Comparison of ENCODE assay signal across 19 cellular contexts in genomic region chr1:12513176-12513575, GRCh38.
DNase-seq lines count a peak whose midpoint lies in the region; ATAC-seq lines count a peak whose summit lies in the region.
"Had no signal": no experiment of that assay in that cellular context is flagged by ENCODE, and none has a peak within 500 bp of the region (broad histone marks: within the 10 kb centered on the region; RNA-seq: fewer than 3 reads in every experiment).

No MANE protein-coding gene starts in this region.

- no peaks in the 10 kb centered on the region for H3K27me3 ChIP-seq in CD4-positive, alpha-beta memory T cell (ENCODE audit: insufficient read depth, low read length)
- H3K27me3 ChIP-seq: BE2C had no signal

- H3K4me1 ChIP-seq in CD4-positive, alpha-beta memory T cell (ENCODE audit: insufficient read depth, low read length) = peaks cover 28% of the 10 kb centered on the region
- H3K4me1 ChIP-seq: BE2C had no signal

- H3K4me1 Mint-ChIP-seq in T-helper 2 cell treated with Interferon-gamma antibody and Interleukin-4, amounts not matched to agents 5 μg/mL and 100 μg/mL, for 36 hours (ENCODE audit: low read depth) = peaks cover 47% of the 10 kb centered on the region
- peaks cover 32 to 69% (median 53%) of the 10 kb centered on the region in 4 donors for H3K4me1 Mint-ChIP-seq in CD4-positive, alpha-beta memory T cell
- peaks cover 34% of the 10 kb centered on the region for H3K4me1 Mint-ChIP-seq in activated T-helper 17 cell treated with anti-CD3 and anti-CD28 coated beads, Interleukin-2, amount 50 U/mL, for 72 hours
- peaks cover 3% of the 10 kb centered on the region for H3K4me1 Mint-ChIP-seq in memory B cell

- POLR2A ChIA-PET in CD4-positive, alpha-beta memory T cell (lab: Charles Lee; ENCODE audit: partially characterized antibody) = interaction anchor here (1.3 to 5.5 kb wide), 3 partner anchors 36 to 105 kb away, joined by 3 to 74 read pairs (median 60); partner anchors contain the start of gene DHRS3

- H3K9me3 Mint-ChIP-seq in T-helper 2 cell treated with Interferon-gamma antibody and Interleukin-4, amounts not matched to agents 5 μg/mL and 100 μg/mL, for 36 hours = peaks cover 4% of the 10 kb centered on the region
- peaks cover 0 to 8% (median under 1%) of the 10 kb centered on the region in 8 donors for H3K9me3 Mint-ChIP-seq in CD4-positive, alpha-beta memory T cell
- H3K9me3 Mint-ChIP-seq in activated T-helper 17 cell treated with anti-CD3 and anti-CD28 coated beads, Interleukin-2, amount 50 U/mL, for 72 hours = no peaks in the 10 kb centered on the region
- no peaks in the 10 kb centered on the region for H3K9me3 Mint-ChIP-seq in memory B cell
- H3K9me3 Mint-ChIP-seq: brain had no signal

- peak overlapping the region; percentile 28 for H3K27ac Mint-ChIP-seq in T-helper 2 cell treated with Interferon-gamma antibody and Interleukin-4, amounts not matched to agents 5 μg/mL and 100 μg/mL, for 36 hours
- H3K27ac Mint-ChIP-seq in CD4-positive, alpha-beta memory T cell = peak overlapping the region in 5 of 7 donors; percentile 2 to 96 (median 11)
- peak overlapping the region; percentile 11 for H3K27ac Mint-ChIP-seq in activated T-helper 17 cell treated with anti-CD3 and anti-CD28 coated beads, Interleukin-2, amount 50 U/mL, for 72 hours
- peak overlapping the region; percentile 1 for H3K27ac Mint-ChIP-seq in memory B cell

- CTCF ChIA-PET in CD4-positive, alpha-beta memory T cell (lab: Charles Lee; ENCODE audit: partially characterized antibody) = no interaction called here

- H3K27me3 Mint-ChIP-seq in T-helper 2 cell treated with Interferon-gamma antibody and Interleukin-4, amounts not matched to agents 5 μg/mL and 100 μg/mL, for 36 hours (ENCODE audit: low read depth) = no peaks in the 10 kb centered on the region
- H3K27me3 Mint-ChIP-seq in CD4-positive, alpha-beta memory T cell = no peaks in the 10 kb centered on the region
- no peaks in the 10 kb centered on the region for H3K27me3 Mint-ChIP-seq in activated T-helper 17 cell treated with anti-CD3 and anti-CD28 coated beads, Interleukin-2, amount 50 U/mL, for 72 hours
- no peaks in the 10 kb centered on the region for H3K27me3 Mint-ChIP-seq in memory B cell
- H3K27me3 Mint-ChIP-seq: brain had no signal

- H3K36me3 ChIP-seq in CD4-positive, alpha-beta memory T cell (ENCODE audit: insufficient read depth, low read length) = no peaks in the 10 kb centered on the region
- H3K36me3 ChIP-seq: BE2C had no signal

- H3K36me3 Mint-ChIP-seq in T-helper 2 cell treated with Interferon-gamma antibody and Interleukin-4, amounts not matched to agents 5 μg/mL and 100 μg/mL, for 36 hours (ENCODE audit: low read depth) = peaks cover 41% of the 10 kb centered on the region
- peaks cover 38 to 46% of the 10 kb centered on the region in 2 donors for H3K36me3 Mint-ChIP-seq in CD4-positive, alpha-beta memory T cell
- peaks cover 29% of the 10 kb centered on the region for H3K36me3 Mint-ChIP-seq in activated T-helper 17 cell treated with anti-CD3 and anti-CD28 coated beads, Interleukin-2, amount 50 U/mL, for 72 hours (ENCODE audit: low read depth)
- peaks cover 14% of the 10 kb centered on the region for H3K36me3 Mint-ChIP-seq in memory B cell

- H3K4me3 ChIP-seq in CD4-positive, alpha-beta memory T cell (ENCODE audit: low read length in 2 of 2) = no peak overlapping the region
- H3K4me3 ChIP-seq: coronary artery, mucosa of descending colon had no signal

- intact Hi-C loops in CD4-positive, alpha-beta memory T cell (cut with micrococcal nuclease) = loop anchor here (5.0 kb wide), 1 partner anchor 106 kb away; no protein-coding TSS in a partner anchor

- no peak overlapping the region for H3K27ac ChIP-seq in CD4-positive, alpha-beta memory T cell (ENCODE audit: low read depth, low read length)

- no peaks in the 10 kb centered on the region for H3K9me3 ChIP-seq in CD4-positive, alpha-beta memory T cell (ENCODE audit: control insufficient read depth in 1 of 2, low read length in 2 of 2)
- H3K9me3 ChIP-seq: BE2C, mucosa of descending colon had no signal

- H3K4me3 Mint-ChIP-seq in T-helper 2 cell treated with Interferon-gamma antibody and Interleukin-4, amounts not matched to agents 5 μg/mL and 100 μg/mL, for 36 hours = no peak overlapping the region
- peak overlapping the region in 4 of 8 donors; percentile 5 to 22 (median 11) for H3K4me3 Mint-ChIP-seq in CD4-positive, alpha-beta memory T cell
- H3K4me3 Mint-ChIP-seq in activated T-helper 17 cell treated with anti-CD3 and anti-CD28 coated beads, Interleukin-2, amount 50 U/mL, for 72 hours = no peak overlapping the region
- H3K4me3 Mint-ChIP-seq in memory B cell = no peak overlapping the region
- H3K4me3 Mint-ChIP-seq: brain had no signal

- DNase-seq in T-helper 2 cell treated with Interferon-gamma antibody and Interleukin-4, amounts not matched to agents 5 μg/mL and 100 μg/mL, for 36 hours (ENCODE audit: low spot score) = no peak
- DNase-seq in T-helper 2 cell (no peak), memory B cell (ENCODE audit: low spot score in 2 of 2) (no peak), mucosa of gallbladder (ENCODE audit: low spot score) (no peak)
- no peak for DNase-seq in CD4-positive, alpha-beta memory T cell
- DNase-seq in central memory CD4-positive, alpha-beta T cell = no peak
- DNase-seq: activated CD4-positive, alpha-beta T cell treated with anti-CD3 and anti-CD28 coated beads, Interleukin-2, amount 50 U/mL, for 1 hour; BE2C; mucosa of descending colon; NCI-H1436; NCI-H2171; NCI-H526 treated with DMSO at 0.1 percent for 48 hours; nucleus accumbens; SHP77; stimulated activated CD4-positive, alpha-beta T cell treated with anti-CD3 and anti-CD28 coated beads, Interleukin-12 subunit alpha, Interleukin-12 subunit beta, amount 100 ng/mL, for 4 hours had no signal

- no peak for ATAC-seq in activated T-helper 17 cell treated with anti-CD3 and anti-CD28 coated beads, Interleukin-2, amount 50 U/mL, for 72 hours (replicated peaks)
- no peak for ATAC-seq in memory B cell (ENCODE audit: low read depth)
- no peak for ATAC-seq in GM19452 (IDR thresholded peaks at IDR 0.05; ENCODE audit: unreplicated experiment)
- ATAC-seq: mucosa of descending colon had no signal
